In the genomic region with DNA sequence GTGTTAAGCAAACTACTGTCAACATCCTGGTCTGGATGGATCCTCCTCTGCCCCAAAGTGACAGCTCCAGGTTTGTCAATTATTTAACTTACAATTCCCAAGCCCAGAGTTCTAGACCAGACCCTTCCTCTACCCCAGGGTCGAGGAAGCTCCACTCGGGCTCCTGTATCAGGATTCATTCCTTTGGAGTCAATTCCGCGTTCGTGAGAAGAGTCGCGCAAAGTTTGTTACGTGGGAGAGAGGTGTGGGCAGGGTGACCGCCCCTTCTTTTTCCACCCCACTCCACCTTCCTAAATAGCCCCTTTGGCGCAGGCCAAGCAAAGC, we compare ENCODE assay signal across 8 cellular contexts. TPM values are rescaled to one million over a fixed set of nuclear protein-coding genes. Genes with fewer than 3 reads are reported as not detected.
A peak's percentile ranks its signal among the peaks of the same experiment; 100 is the strongest.
DNase-seq lines count a peak whose midpoint lies in the region; ATAC-seq and TF ChIP-seq lines count a peak whose summit lies in the region.

No MANE protein-coding gene starts in this region.

- peak overlapping the region; percentile 31 for H3K9ac ChIP-seq in iPS-18a (ENCODE audit: low read length)

- H3K4me3 Mint-ChIP-seq in activated T-helper 17 cell treated with anti-CD3 and anti-CD28 coated beads, Interleukin-2, amount 50 U/mL, for 72 hours: peak overlapping the region; percentile 89
- peak overlapping the region; percentile 89 for H3K4me3 Mint-ChIP-seq in stimulated activated effector memory CD8-positive, alpha-beta T cell treated with anti-CD3 and anti-CD28 coated beads, Interleukin-12 subunit alpha, Interleukin-12 subunit beta, amount 100 ng/mL, for 72 hours

- no peaks in the 10 kb centered on the region for H3K9me3 Mint-ChIP-seq in activated T-helper 17 cell treated with anti-CD3 and anti-CD28 coated beads, Interleukin-2, amount 50 U/mL, for 72 hours
- peaks cover 4% of the 10 kb centered on the region for H3K9me3 Mint-ChIP-seq in stimulated activated effector memory CD8-positive, alpha-beta T cell treated with anti-CD3 and anti-CD28 coated beads, Interleukin-12 subunit alpha, Interleukin-12 subunit beta, amount 100 ng/mL, for 72 hours

- ATAC-seq in activated T-helper 17 cell treated with anti-CD3 and anti-CD28 coated beads, Interleukin-2, amount 50 U/mL, for 72 hours (replicated peaks): no peak
- no peak for ATAC-seq in stimulated activated effector memory CD8-positive, alpha-beta T cell treated with anti-CD3 and anti-CD28 coated beads, Interleukin-12 subunit alpha, Interleukin-12 subunit beta, amount 100 ng/mL, for 72 hours
- ATAC-seq in HG03571 (IDR thresholded peaks at IDR 0.05; ENCODE audit: unreplicated experiment) (no peak), HG02588 (IDR thresholded peaks at IDR 0.05; ENCODE audit: unreplicated experiment) (no peak)

- no peaks in the 10 kb centered on the region for H3K36me3 ChIP-seq in iPS-18a (ENCODE audit: control insufficient read depth, low read depth, low read length)

- TF ChIP-seq CTCF in HL-60 (IDR thresholded peaks at IDR 0.05; ENCODE audit: insufficient read depth, low read length): no peak

- H3K27ac Mint-ChIP-seq in activated T-helper 17 cell treated with anti-CD3 and anti-CD28 coated beads, Interleukin-2, amount 50 U/mL, for 72 hours: peak overlapping the region; percentile 89
- H3K27ac Mint-ChIP-seq in stimulated activated effector memory CD8-positive, alpha-beta T cell treated with anti-CD3 and anti-CD28 coated beads, Interleukin-12 subunit alpha, Interleukin-12 subunit beta, amount 100 ng/mL, for 72 hours: peak overlapping the region; percentile 94

- peaks cover 21% of the 10 kb centered on the region for H3K4me1 Mint-ChIP-seq in activated T-helper 17 cell treated with anti-CD3 and anti-CD28 coated beads, Interleukin-2, amount 50 U/mL, for 72 hours
- peaks cover 31% of the 10 kb centered on the region for H3K4me1 Mint-ChIP-seq in stimulated activated effector memory CD8-positive, alpha-beta T cell treated with anti-CD3 and anti-CD28 coated beads, Interleukin-12 subunit alpha, Interleukin-12 subunit beta, amount 100 ng/mL, for 72 hours

- peaks cover 31% of the 10 kb centered on the region for H3K36me3 Mint-ChIP-seq in activated T-helper 17 cell treated with anti-CD3 and anti-CD28 coated beads, Interleukin-2, amount 50 U/mL, for 72 hours (ENCODE audit: low read depth)
- peaks cover 11% of the 10 kb centered on the region for H3K36me3 Mint-ChIP-seq in stimulated activated effector memory CD8-positive, alpha-beta T cell treated with anti-CD3 and anti-CD28 coated beads, Interleukin-12 subunit alpha, Interleukin-12 subunit beta, amount 100 ng/mL, for 72 hours

- H3K4me1 ChIP-seq in iPS-18a (ENCODE audit: control insufficient read depth, low read depth, low read length): no peaks in the 10 kb centered on the region

- DNase-seq in HL-60 (ENCODE audit: low read depth in 1 of 2, low spot score in 1 of 2) (no peak), SHP77 treated with DMSO at 0.1 percent for 48 hours (lab: John Stamatoyannopoulos, UW) (no peak), NCI-H2107 treated with DMSO at 0.1 percent for 48 hours (lab: John Stamatoyannopoulos, UW; ENCODE audit: unreplicated experiment) (no peak)
- no peak for DNase-seq in stimulated activated effector memory CD8-positive, alpha-beta T cell treated with anti-CD3 and anti-CD28 coated beads, Interleukin-12 subunit alpha, Interleukin-12 subunit beta, amount 100 ng/mL, for 72 hours (ENCODE audit: low spot score in 2 of 2)

- no peaks in the 10 kb centered on the region for H3K27me3 Mint-ChIP-seq in activated T-helper 17 cell treated with anti-CD3 and anti-CD28 coated beads, Interleukin-2, amount 50 U/mL, for 72 hours

- H3K9me3 ChIP-seq in iPS-18a (ENCODE audit: control insufficient read depth, low read depth, low read length): no peaks in the 10 kb centered on the region

- H3K4me3 ChIP-seq in HL-60 (replicated peaks; ENCODE audit: insufficient read depth, low read length): peak overlapping the region; percentile 100
- peak overlapping the region; percentile 89 for H3K4me3 ChIP-seq in iPS-18a (ENCODE audit: low read length)

- no peaks in the 10 kb centered on the region for H3K27me3 ChIP-seq in HL-60 (ENCODE audit: insufficient read depth, poor library complexity, severe bottlenecking)
- no peaks in the 10 kb centered on the region for H3K27me3 ChIP-seq in iPS-18a (ENCODE audit: control insufficient read depth, insufficient read depth, low read length)

- H3K27ac ChIP-seq in HL-60 (replicated peaks) (peak overlapping the region; percentile 64), iPS-18a (ENCODE audit: low read length) (no peak overlapping the region)

RNA-seq across cellular contexts. Expression of a gene that starts 0.5 kb away (rescaled TPM):
- total RNA-seq in activated T-helper 17 cell treated with anti-CD3 and anti-CD28 coated beads, Interleukin-2, amount 50 U/mL, for 72 hours: 10 to 100 TPM; 58.7 to 69.8 TPM
